ENCODE assay signal across 8 cellular contexts in genomic region chr9:99851028-99851822, GRCh38. TPM values are rescaled to one million over a fixed set of nuclear protein-coding genes. Genes with fewer than 3 reads are reported as not detected.
DNase-seq lines count a peak whose midpoint lies in the region; ATAC-seq and TF ChIP-seq lines count a peak whose summit lies in the region.

No MANE protein-coding gene starts in this region.

- no peak for TF ChIP-seq CTCF in Loucy (conservative IDR thresholded peaks at IDR 0.05; ENCODE audit: low read length)
- no peak for TF ChIP-seq CTCF in mucosa of descending colon (IDR thresholded peaks at IDR 0.05)

- intact Hi-C loops in mucosa of descending colon (cut with DNase I, micrococcal nuclease): no loop called here

- H3K36me3 ChIP-seq in Loucy (ENCODE audit: insufficient read depth, low read length) (no peaks in the 10 kb centered on the region), mucosa of descending colon (ENCODE audit: low read depth) (no peaks in the 10 kb centered on the region)

- H3K9me3 ChIP-seq in Loucy (ENCODE audit: insufficient read depth, low read depth, low read length): no peaks in the 10 kb centered on the region
- no peaks in the 10 kb centered on the region for H3K9me3 ChIP-seq in mucosa of descending colon

- peaks cover 35% of the 10 kb centered on the region for H3K4me1 ChIP-seq in Loucy (ENCODE audit: insufficient read depth, low read length, poor library complexity, severe bottlenecking)
- H3K4me1 ChIP-seq in mucosa of descending colon (ENCODE audit: low read depth): no peaks in the 10 kb centered on the region

- H2AFZ ChIP-seq in Loucy (ENCODE audit: low read length): peak overlapping the region; percentile 50; the same call in 1 of the 2 replicates

- H3K4me3 ChIP-seq in Loucy (ENCODE audit: low read length, poor library complexity, severe bottlenecking): peak overlapping the region; percentile 53
- H3K4me3 ChIP-seq in mucosa of descending colon: no peak overlapping the region

- ATAC-seq in GM18907 (IDR thresholded peaks at IDR 0.05; ENCODE audit: unreplicated experiment) (peak; percentile 91), GM21825 (IDR thresholded peaks at IDR 0.05; ENCODE audit: unreplicated experiment) (peak; percentile 94), mucosa of descending colon (peak; percentile 55)

- 0 out of 2 replicates have a peak, but pooled peaks cover 10% of the 10 kb centered on the region for H3F3A ChIP-seq in Loucy (ENCODE audit: low read depth)

- peak in 1 of 3 donors; percentile 25 for DNase-seq in mucosa of descending colon
- DNase-seq in NOMO-1 (lab: John Stamatoyannopoulos, UW; ENCODE audit: unreplicated experiment in 2 of 2): no peak
- DNase-seq in amniotic stem cell (lab: John Stamatoyannopoulos, UW): no peak
- no peak for DNase-seq in activated CD8-positive, alpha-beta memory T cell treated with anti-CD3 and anti-CD28 coated beads, Interleukin-2, amount 50 U/mL, for 4 hours
- DNase-seq in anterior cingulate cortex (lab: John Stamatoyannopoulos, UW): no peak

- peak overlapping the region; percentile 79 for H3K4me2 ChIP-seq in Loucy (ENCODE audit: low read depth, low read length, poor library complexity, severe bottlenecking)

- H3K27me3 ChIP-seq in Loucy (ENCODE audit: insufficient read depth, low read length, poor library complexity, severe bottlenecking): no peaks in the 10 kb centered on the region

- no peaks in the 10 kb centered on the region for H3K79me2 ChIP-seq in Loucy (ENCODE audit: insufficient read depth, low read length)

- peak overlapping the region; percentile 60 for H3K9ac ChIP-seq in Loucy (ENCODE audit: low read depth, low read length, poor library complexity, severe bottlenecking)

- H3K9me2 ChIP-seq in Loucy (replicated peaks; ENCODE audit: low read depth, low read length): no peaks in the 10 kb centered on the region

- H4K20me1 ChIP-seq in Loucy (ENCODE audit: insufficient read depth, low read length, poor library complexity, severe bottlenecking): no peaks in the 10 kb centered on the region

RNA-seq across cellular contexts. Expression of gene NR4A3, which starts 29.5 kb away (rescaled TPM):
- total RNA-seq in mucosa of descending colon: 10 to 100 TPM in 1 of 3 donors, under 1 TPM in 2; 0.51 to 25.0 (median 0.69) TPM

RNA-seq across cellular contexts. Expression of gene STX17, which starts 55.2 kb away (rescaled TPM):
- total RNA-seq in mucosa of descending colon: 10 to 100 TPM; 29.0 to 52.8 (median 46.9) TPM
